20 cellular contexts compared by ENCODE assay signal in the genomic region with DNA sequence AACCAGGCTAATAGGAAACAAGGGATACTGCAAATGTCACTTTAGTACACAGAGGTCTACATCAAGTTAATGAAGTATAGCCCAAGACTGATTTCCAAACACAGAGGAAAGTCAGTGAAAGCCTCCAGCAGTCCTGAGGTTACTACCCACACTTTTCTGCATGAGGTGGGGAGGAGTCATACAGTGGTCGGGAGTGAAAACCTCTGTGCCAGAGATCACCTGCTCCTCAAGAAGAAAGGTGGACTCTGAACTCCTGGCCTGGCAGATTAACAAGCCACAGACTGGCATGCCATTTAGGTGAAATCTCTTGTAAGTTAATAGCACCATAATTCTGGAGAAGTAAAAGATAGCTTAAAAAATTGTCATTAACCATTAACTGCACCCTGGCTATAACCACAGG.
A peak's percentile ranks its signal among the peaks of the same experiment; 100 is the strongest.
DNase-seq lines count a peak whose midpoint lies in the region; ATAC-seq, FAIRE-seq and TF ChIP-seq lines count a peak whose summit lies in the region.
"Had no signal": no experiment of that assay in that cellular context is flagged by ENCODE, and none has a peak within 500 bp of the region (broad histone marks: within the 10 kb centered on the region; RNA-seq: fewer than 3 reads in every experiment).

No MANE protein-coding gene starts in this region.

- H3K36me3 ChIP-seq in stomach, result peaks cover 0 to 13% (median 3%) of the 10 kb centered on the region in 4 donors
- H3K36me3 ChIP-seq: SJSA1 had no signal

- ATAC-seq in left lobe of liver (peak; percentile 23), GM18907 (IDR thresholded peaks at IDR 0.05; ENCODE audit: unreplicated experiment) (no peak)
- ATAC-seq: HepG2 had no signal

- H3K9me3 ChIP-seq in stomach, result peaks cover 0 to 10% (median 3%) of the 10 kb centered on the region in 4 donors
- H3K9me3 ChIP-seq: SJSA1 had no signal

- TF ChIP-seq CTCF in coronary artery (IDR thresholded peaks at IDR 0.05) (no peak), stomach (IDR thresholded peaks at IDR 0.05) (no peak)

- H3K27ac ChIP-seq in coronary artery (peak overlapping the region; percentile 22 to 42), stomach (no peak overlapping the region)
- H3K27ac ChIP-seq: SJSA1 had no signal

- no peaks in the 10 kb centered on the region for H3K27me3 ChIP-seq in stomach
- H3K27me3 ChIP-seq: SJSA1 had no signal

- DNase-seq in LoVo (ENCODE audit: low spot score) (peak; percentile 51), coronary artery (ENCODE audit: low spot score) (no peak), left lobe of liver (ENCODE audit: low spot score) (no peak), stomach (peak; percentile 44), GM12891 (ENCODE audit: insufficient read length, low spot score) (no peak), NCI-H345 (lab: John Stamatoyannopoulos, UW) (no peak)
- no peak for DNase-seq in activated CD8-positive, alpha-beta memory T cell treated with anti-CD3 and anti-CD28 coated beads, Interleukin-2, amount 50 U/mL, for 4 hours
- DNase-seq: Calu3; CD4-positive, alpha-beta T cell; KBM-7; NCI-H1417 treated with DMSO at 0.1 percent for 48 hours; NCI-H187 treated with DMSO at 0.1 percent for 48 hours; NCI-H2227 treated with DMSO at 0.1 percent for 48 hours; NCI-H524 treated with DMSO at 0.1 percent for 48 hours had no signal

- TF ChIP-seq POLR2A in stomach (IDR thresholded peaks at IDR 0.05) (no peak), GM12891 (IDR thresholded peaks at IDR 0.05; ENCODE audit: low read depth, low read length) (no peak)

- H3K4me3 ChIP-seq in coronary artery (no peak overlapping the region), stomach (no peak overlapping the region)
- H3K4me3 ChIP-seq: SJSA1 had no signal

- no peak for FAIRE-seq in GM12891 (lab: Jason Lieb, UNC)
- FAIRE-seq: A204.1, GM12892, GM18507, HepG2 had no signal

- intact Hi-C loops in stomach (cut with DNase I; ENCODE audit: low total_unique reads), result no loop called here

- peaks cover 4 to 54% (median 16%) of the 10 kb centered on the region in 4 donors for H3K4me1 ChIP-seq in stomach
- H3K4me1 ChIP-seq: SJSA1 had no signal

- TF ChIP-seq EP300 in stomach (IDR thresholded peaks at IDR 0.05), result no peak

- 31 to 53% (median 37%) methylated on average over 1 of the region's 1 CpG for WGBS in stomach, 5 donors

TF ChIP-seq in GM12891, 5 proteins besides CTCF, POLR2A, EP300 and RAD21:
- TF ChIP-seq POLR2AphosphoS5 (IDR thresholded peaks at IDR 0.05; ENCODE audit: low read depth, low read length) (no peak), PAX5 (IDR thresholded peaks at IDR 0.05; ENCODE audit: insufficient read depth, low read length, severe bottlenecking) (no peak), SPI1 (IDR thresholded peaks at IDR 0.05; ENCODE audit: low read depth, low read length) (no peak), POU2F2 (IDR thresholded peaks at IDR 0.05; ENCODE audit: low read depth, low read length) (no peak), TAF1 (IDR thresholded peaks at IDR 0.05; ENCODE audit: low read depth, low read length) (no peak)

Comparison
In these comparisons a context has a peak if more than half of its experiments do, and no peak if none do; other contexts are left out.
1. DNase-seq: peak in LoVo (single experiment) and stomach (single experiment); none in coronary artery (single experiment), left lobe of liver (single experiment), activated CD8-positive, alpha-beta memory T cell treated with anti-CD3 and anti-CD28 coated beads, Interleukin-2, amount 50 U/mL, for 4 hours (single experiment), GM12891 (single experiment) and NCI-H345 (single experiment).
2. H3K27ac ChIP-seq: peak in coronary artery (2 of 2); none in stomach (0 of 5).